ENCODE assay signal across 8 cellular contexts in genomic region chr1:200979574-200980451, GRCh38. TPM values are rescaled to one million over a fixed set of nuclear protein-coding genes. Genes with fewer than 3 reads are reported as not detected.
DNase-seq lines count a peak whose midpoint lies in the region; ATAC-seq and TF ChIP-seq lines count a peak whose summit lies in the region.

No MANE protein-coding gene starts in this region.

- no peak overlapping the region for H3K4me3 Mint-ChIP-seq in chondrocyte (ENCODE audit: unreplicated experiment)

- no peak overlapping the region for H3K27ac Mint-ChIP-seq in chondrocyte (ENCODE audit: unreplicated experiment)

- no peak overlapping the region for H3K4me3 ChIP-seq in WI38 (ENCODE audit: low read depth, low read length)
- no peak overlapping the region for H3K4me3 ChIP-seq in osteoblast (ENCODE audit: insufficient read depth, low read length)
- H3K4me3 ChIP-seq in coronary artery = no peak overlapping the region
- H3K4me3 ChIP-seq in ascending aorta = no peak overlapping the region

- H3K27ac ChIP-seq in osteoblast (ENCODE audit: low read depth, low read length) (no peak overlapping the region), coronary artery (no peak overlapping the region), ascending aorta (no peak overlapping the region)

- TF ChIP-seq CTCF in WI38 (IDR thresholded peaks at IDR 0.05; ENCODE audit: low read depth, low read length) (peak; percentile 41; the same call in 1 of the 2 replicates), chondrocyte (IDR thresholded peaks at IDR 0.05) (peak; percentile 71), osteoblast (IDR thresholded peaks at IDR 0.05; ENCODE audit: extremely low read depth, low read depth, low read length) (peak; percentile 42), coronary artery (IDR thresholded peaks at IDR 0.05) (no peak), ascending aorta (IDR thresholded peaks at IDR 0.05) (peak in 1 of 3 experiments; percentile 22)

- peaks cover 4% of the 10 kb centered on the region for H3K9me3 Mint-ChIP-seq in chondrocyte (ENCODE audit: low read depth)

- H4K20me1 ChIP-seq in osteoblast (ENCODE audit: insufficient read depth, low read length) = no peaks in the 10 kb centered on the region

- DNase-seq in G401 (ENCODE audit: low spot score) (peak; percentile 13), LoVo (ENCODE audit: low spot score) (peak; percentile 30), chondrocyte (ENCODE audit: low spot score) (no peak), osteoblast (ENCODE audit: insufficient read length, low spot score, missing footprints) (peak; percentile 84), coronary artery (ENCODE audit: low spot score) (no peak), ascending aorta (ENCODE audit: low spot score in 2 of 2) (no peak)

- in situ Hi-C loops in G401 (cut with HindIII; ENCODE audit: low sequenced_read_pairs) = loop anchor here (10.0 kb wide), 1 partner anchor 65 kb away; no protein-coding TSS in a partner anchor

- no peaks in the 10 kb centered on the region for H3K27me3 ChIP-seq in osteoblast (ENCODE audit: insufficient read depth, low read length)
- no peaks in the 10 kb centered on the region for H3K27me3 ChIP-seq in ascending aorta

- no peak overlapping the region for H2AFZ ChIP-seq in osteoblast (ENCODE audit: low read length)

- intact Hi-C loops in ascending aorta (cut with DNase I) = no loop called here

- no peaks in the 10 kb centered on the region for H3K79me2 ChIP-seq in osteoblast (ENCODE audit: insufficient read depth, low read length)

- H3K4me1 ChIP-seq in osteoblast (ENCODE audit: insufficient read depth, low read length) = no peaks in the 10 kb centered on the region
- H3K4me1 ChIP-seq in ascending aorta = no peaks in the 10 kb centered on the region

- H3K36me3 Mint-ChIP-seq in chondrocyte (ENCODE audit: low read depth) = peaks cover 8% of the 10 kb centered on the region

- H3K4me1 Mint-ChIP-seq in chondrocyte (ENCODE audit: low read depth) = no peaks in the 10 kb centered on the region

- H3K9me3 ChIP-seq in osteoblast (ENCODE audit: low read depth, low read length) (no peaks in the 10 kb centered on the region), ascending aorta (no peaks in the 10 kb centered on the region)

- no peak for ATAC-seq in HG03175 (IDR thresholded peaks at IDR 0.05; ENCODE audit: unreplicated experiment)

- no peak overlapping the region for H3K4me2 ChIP-seq in osteoblast (ENCODE audit: insufficient read depth, low read length)

- H3K27me3 Mint-ChIP-seq in chondrocyte (ENCODE audit: low read depth) = no peaks in the 10 kb centered on the region

- H3K36me3 ChIP-seq in osteoblast (ENCODE audit: insufficient read depth, low read length) (no peaks in the 10 kb centered on the region), ascending aorta (no peaks in the 10 kb centered on the region)

RNA-seq across cellular contexts. Expression of gene KIF21B, which starts 43.7 kb away (rescaled TPM):
- 2.9 and 4.7 TPM in 2 replicates for total RNA-seq in G401 (2014; rRNA removed; shearing (Covaris generic))
- 1.1 to 2.6 TPM (median 2.6 TPM) in 3 replicates for total RNA-seq in chondrocyte
- total RNA-seq in osteoblast = under 0.01 TPM in 2 replicates
- 10.2 TPM for total RNA-seq in ascending aorta

Comparison
In these comparisons a context has a peak if more than half of its experiments do, and no peak if none do; other contexts are left out.
1. DNase-seq: peak in G401 (single experiment), LoVo (single experiment) and osteoblast (single experiment); none in chondrocyte (single experiment), coronary artery (single experiment) and ascending aorta (0 of 2).